Comparison of ENCODE assay signal across 1 cellular context in genomic region chr5:40206030-40206429, GRCh38.
TF ChIP-seq lines count a peak whose summit lies in the region.

No MANE protein-coding gene starts in this region.

TF ChIP-seq in H1, 55 proteins besides CTCF, POLR2A, EP300 and RAD21:
- TF ChIP-seq CHD7 (IDR thresholded peaks at IDR 0.05; ENCODE audit: insufficient replicate concordance, low read length) (no peak), POLR2AphosphoS5 (IDR thresholded peaks at IDR 0.05; ENCODE audit: low read depth, low read length) (no peak), SP1 (IDR thresholded peaks at IDR 0.05; ENCODE audit: low read depth, low read length) (no peak), TCF12 (IDR thresholded peaks at IDR 0.05; ENCODE audit: low read depth, low read length) (no peak), POU5F1 (IDR thresholded peaks at IDR 0.05; ENCODE audit: low read depth, low read length) (no peak), CREB1 (IDR thresholded peaks at IDR 0.05) (no peak), KDM1A (IDR thresholded peaks at IDR 0.05; ENCODE audit: borderline replicate concordance, low read length) (no peak), JUN (IDR thresholded peaks at IDR 0.05; ENCODE audit: low read depth, low read length) (no peak)
